In the genomic region with DNA sequence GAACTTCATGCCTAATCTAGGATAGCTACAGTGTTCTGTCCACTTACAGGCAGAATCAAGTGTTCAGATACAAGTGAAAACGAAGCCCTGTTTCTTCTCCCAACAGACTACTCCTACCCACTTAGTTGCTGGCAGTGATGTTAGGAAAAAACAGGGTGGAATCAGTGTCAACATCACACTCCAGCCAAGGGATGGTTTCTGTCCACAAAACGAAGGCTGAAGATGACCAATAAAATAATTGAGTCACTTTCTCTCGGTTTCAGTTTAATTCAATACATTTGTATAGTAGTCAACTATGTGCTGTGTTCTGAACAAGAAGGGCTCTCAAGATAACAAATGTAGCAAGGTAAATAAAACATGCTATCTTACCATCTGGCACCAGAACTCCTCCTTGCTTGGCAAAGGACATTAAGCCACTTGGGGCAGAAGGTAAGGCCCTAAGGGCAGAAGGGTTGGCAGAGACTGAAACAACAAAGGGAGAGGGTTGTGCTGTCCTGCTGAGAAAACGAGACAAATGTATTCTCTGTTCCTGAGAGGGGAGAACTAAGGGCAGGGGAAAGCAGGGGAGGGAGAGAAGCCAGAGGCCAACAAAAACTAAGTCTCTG, we compare ENCODE assay signal across 26 cellular contexts.
DNase-seq lines count a peak whose midpoint lies in the region; TF ChIP-seq lines count a peak whose summit lies in the region.
"Had no signal": no experiment of that assay in that cellular context is flagged by ENCODE, and none has a peak within 500 bp of the region (broad histone marks: within the 10 kb centered on the region; RNA-seq: fewer than 3 reads in every experiment).

No MANE protein-coding gene starts in this region.

- no peaks in the 10 kb centered on the region for H3K9me3 ChIP-seq in osteoblast (ENCODE audit: low read depth, low read length)
- H3K9me3 ChIP-seq: pancreas, right lobe of liver had no signal

- no peak overlapping the region for H2AFZ ChIP-seq in osteoblast (ENCODE audit: low read length)

- H3K4me3 ChIP-seq in osteoblast (ENCODE audit: insufficient read depth, low read length), result no peak overlapping the region
- H3K4me3 ChIP-seq: heart left ventricle, pancreas, right lobe of liver had no signal

- H3K4me2 ChIP-seq in osteoblast (ENCODE audit: insufficient read depth, low read length), result peak overlapping the region; percentile 12

- DNase-seq in NCI-H1092 treated with DMSO at 0.1 percent for 48 hours (lab: John Stamatoyannopoulos, UW) (peak; percentile 21), NCI-H1092 (lab: John Stamatoyannopoulos, UW) (no peak), DMS79 (lab: John Stamatoyannopoulos, UW) (peak; percentile 97), SK-MEL-5 (ENCODE audit: low read depth, low spot score) (peak; percentile 17), osteoblast (ENCODE audit: insufficient read length, low spot score, missing footprints) (no peak), retina (no peak)
- no peak for DNase-seq in NK-92 treated with Interleukin-12 subunit alpha and Interleukin-12 subunit beta, amount 100 ng/mL, for 24 hours (lab: John Stamatoyannopoulos, UW)
- DNase-seq in stimulated activated CD4-positive, alpha-beta T cell treated with anti-CD3 and anti-CD28 coated beads, Interleukin-2, amount 100 ng/mL, for 48 hours, result no peak
- DNase-seq: activated CD4-positive, alpha-beta T cell treated with anti-CD3 and anti-CD28 coated beads, Interleukin-2, amount 10 ng/mL, durations not matched to agents 7 days and 5 days; activated naive CD4-positive, alpha-beta T cell; activated T-cell treated with anti-CD3 and anti-CD28 coated beads, Interleukin-2, amount 50 U/mL, for 4 hours; Calu3; effector CD4-positive, alpha-beta T cell; foreskin fibroblast; GOT3; heart left ventricle; IMR-90; NCI-H2081; NCI-H510A; pancreas; right lobe of liver; SIG-M5; stimulated activated CD4-positive, alpha-beta T cell treated with anti-CD3 and anti-CD28 coated beads, Interleukin-12 subunit alpha, Interleukin-12 subunit beta, amount 100 ng/mL, for 4 hours; stimulated activated CD4-positive, alpha-beta T cell treated with anti-CD3 and anti-CD28 coated beads, Interleukin-4, amount 100 ng/mL, for 24 hours had no signal

- H3K36me3 ChIP-seq in osteoblast (ENCODE audit: insufficient read depth, low read length), result no peaks in the 10 kb centered on the region
- H3K36me3 ChIP-seq: heart left ventricle, pancreas, right lobe of liver had no signal

- TF ChIP-seq CTCF in osteoblast (IDR thresholded peaks at IDR 0.05; ENCODE audit: extremely low read depth, low read depth, low read length), result no peak

- no peaks in the 10 kb centered on the region for H3K79me2 ChIP-seq in osteoblast (ENCODE audit: insufficient read depth, low read length)

- H3K4me1 ChIP-seq in osteoblast (ENCODE audit: insufficient read depth, low read length), result no peaks in the 10 kb centered on the region
- H3K4me1 ChIP-seq: pancreas, right lobe of liver had no signal

- H3K27ac ChIP-seq in osteoblast (ENCODE audit: low read depth, low read length), result no peak overlapping the region
- H3K27ac ChIP-seq: 22Rv1, epithelial cell of prostate, heart left ventricle, pancreas, right lobe of liver had no signal

- in situ Hi-C loops in SK-MEL-5 (cut with HindIII; ENCODE audit: low pct_unique_long_range_greater_than_20kb, low sequenced_read_pairs), result no loop called here

- H3K27me3 ChIP-seq in osteoblast (ENCODE audit: insufficient read depth, low read length), result peaks cover 44% of the 10 kb centered on the region
- H3K27me3 ChIP-seq: heart left ventricle, pancreas, right lobe of liver had no signal

- H4K20me1 ChIP-seq in osteoblast (ENCODE audit: insufficient read depth, low read length), result no peaks in the 10 kb centered on the region

Comparison
In these comparisons a context has a peak if more than half of its experiments do, and no peak if none do; other contexts are left out.
1. DNase-seq: peak in NCI-H1092 treated with DMSO at 0.1 percent for 48 hours (single experiment), DMS79 (single experiment) and SK-MEL-5 (single experiment); none in NCI-H1092 (single experiment), osteoblast (single experiment), NK-92 treated with Interleukin-12 subunit alpha and Interleukin-12 subunit beta, amount 100 ng/mL, for 24 hours (single experiment), retina (single experiment) and stimulated activated CD4-positive, alpha-beta T cell treated with anti-CD3 and anti-CD28 coated beads, Interleukin-2, amount 100 ng/mL, for 48 hours (0 of 2).